Comparison of ENCODE assay signal across 8 cellular contexts in genomic region chrX:153946910-153947769, GRCh38. TPM values are rescaled to one million over a fixed set of nuclear protein-coding genes. Genes with fewer than 3 reads are reported as not detected.
DNase-seq lines count a peak whose midpoint lies in the region; ATAC-seq, FAIRE-seq and TF ChIP-seq lines count a peak whose summit lies in the region.

No MANE protein-coding gene starts in this region.

- peak; percentile 88 for ATAC-seq in HG03354 (IDR thresholded peaks at IDR 0.05; ENCODE audit: poor library complexity, severe bottlenecking, unreplicated experiment)

- no peak overlapping the region for H3K4me3 ChIP-seq in kidney epithelial cell (ENCODE audit: low read depth, low read length)

- H3K27me3 ChIP-seq in kidney epithelial cell (ENCODE audit: control insufficient read depth, insufficient read depth, low read length) = no peaks in the 10 kb centered on the region

- TF ChIP-seq CTCF in kidney epithelial cell (IDR thresholded peaks at IDR 0.05; ENCODE audit: insufficient read depth, low read length, poor library complexity, severe bottlenecking) = peak; percentile 95

- peak; percentile 99 for FAIRE-seq in GM18507 (lab: Jason Lieb, UNC)

- DNase-seq in 8988T = peak; percentile 86
- no peak for DNase-seq in GM18507 (ENCODE audit: extremely low spot score, insufficient read length, low read depth)
- peak; percentile 74 for DNase-seq in NCI-H345 (lab: John Stamatoyannopoulos, UW)
- peak; percentile 52 to 56 (median 54) for DNase-seq in activated CD4-positive, CD25-positive, alpha-beta regulatory T cell (lab: John Stamatoyannopoulos, UW)
- DNase-seq in central memory CD4-positive, alpha-beta T cell = peak; percentile 77
- no peak for DNase-seq in kidney epithelial cell (ENCODE audit: low read depth)
- DNase-seq in stimulated activated CD4-positive, alpha-beta T cell treated with anti-CD3 and anti-CD28 coated beads, Interleukin-4, amount 100 ng/mL, for 24 hours = peak; percentile 81

- H3K36me3 ChIP-seq in kidney epithelial cell (ENCODE audit: control insufficient read depth, insufficient read depth, low read length) = peaks cover 4% of the 10 kb centered on the region

RNA-seq across cellular contexts. Expression of gene RENBP, which starts 2.7 kb away (rescaled TPM):
- total RNA-seq in kidney epithelial cell = 22.9 and 38.7 TPM in 2 replicates

RNA-seq across cellular contexts. Expression of gene NAA10, which starts 12.3 kb away (rescaled TPM):
- total RNA-seq in kidney epithelial cell = 139 and 141 TPM in 2 replicates

RNA-seq across cellular contexts. Expression of gene ARHGAP4, which starts 21.1 kb away (rescaled TPM):
- 12.7 and 14.0 TPM in 2 replicates for total RNA-seq in kidney epithelial cell

RNA-seq across cellular contexts. Expression of gene HCFC1, which starts 24.5 kb away (rescaled TPM):
- 56.2 and 72.2 TPM in 2 replicates for total RNA-seq in kidney epithelial cell

RNA-seq across cellular contexts. Expression of gene TMEM187, which starts 25.4 kb away (rescaled TPM):
- total RNA-seq in kidney epithelial cell = 6.7 and 11.9 TPM in 2 replicates

Comparison
In these comparisons a context has a peak if more than half of its experiments do, and no peak if none do; other contexts are left out.
1. DNase-seq: peak in 8988T (single experiment), NCI-H345 (single experiment), activated CD4-positive, CD25-positive, alpha-beta regulatory T cell (4 of 4), central memory CD4-positive, alpha-beta T cell (single experiment) and stimulated activated CD4-positive, alpha-beta T cell treated with anti-CD3 and anti-CD28 coated beads, Interleukin-4, amount 100 ng/mL, for 24 hours (single experiment); none in GM18507 (single experiment) and kidney epithelial cell (single experiment).